Comparison of ENCODE assay signal across 1 cellular context in genomic region chr2:65436169-65436824, GRCh38.
TF ChIP-seq lines count a peak whose summit lies in the region.

No MANE protein-coding gene starts in this region.

TF ChIP-seq in IMR-90, 13 proteins besides CTCF, POLR2A, EP300 and RAD21 (continued from another document):
- TF ChIP-seq USF2 (IDR thresholded peaks at IDR 0.05; ENCODE audit: low read depth, low read length) (no peak; the same call in 1 of the 2 replicates), MXI1 (IDR thresholded peaks at IDR 0.05; ENCODE audit: borderline replicate concordance, low read depth, low read length) (peak; percentile 6; the same call in 1 of the 2 replicates), CEBPB (IDR thresholded peaks at IDR 0.05; ENCODE audit: low read depth, low read length) (peak; percentile 99), ELK1 (IDR thresholded peaks at IDR 0.05; ENCODE audit: borderline replicate concordance, low read depth, low read length) (no peak), BHLHE40 (IDR thresholded peaks at IDR 0.05; ENCODE audit: low read depth, low read length) (peak; percentile 77)
